8 cellular contexts compared by ENCODE assay signal in genomic region chr10:63915240-63915639, GRCh38.
"Had no signal": no experiment of that assay in that cellular context is flagged by ENCODE, and none has a peak within 500 bp of the region (broad histone marks: within the 10 kb centered on the region; RNA-seq: fewer than 3 reads in every experiment).

No MANE protein-coding gene starts in this region.

- H3K36me3 Mint-ChIP-seq: IgD-negative memory B cell had no signal

- H3K4me3 Mint-ChIP-seq: IgD-negative memory B cell had no signal

- H3K4me1 Mint-ChIP-seq: IgD-negative memory B cell had no signal

- DNase-seq: IMR-90, KBM-7, KG1 had no signal

- H3K27ac ChIP-seq: HL-60, KMS-11 had no signal

- H3K27ac Mint-ChIP-seq: IgD-negative memory B cell had no signal

- H3K9me3 Mint-ChIP-seq: IgD-negative memory B cell had no signal

- H3K4me3 ChIP-seq: K562 had no signal

- ATAC-seq: HepG2, K562 had no signal
